1 cellular context compared by ENCODE assay signal in the genomic region with DNA sequence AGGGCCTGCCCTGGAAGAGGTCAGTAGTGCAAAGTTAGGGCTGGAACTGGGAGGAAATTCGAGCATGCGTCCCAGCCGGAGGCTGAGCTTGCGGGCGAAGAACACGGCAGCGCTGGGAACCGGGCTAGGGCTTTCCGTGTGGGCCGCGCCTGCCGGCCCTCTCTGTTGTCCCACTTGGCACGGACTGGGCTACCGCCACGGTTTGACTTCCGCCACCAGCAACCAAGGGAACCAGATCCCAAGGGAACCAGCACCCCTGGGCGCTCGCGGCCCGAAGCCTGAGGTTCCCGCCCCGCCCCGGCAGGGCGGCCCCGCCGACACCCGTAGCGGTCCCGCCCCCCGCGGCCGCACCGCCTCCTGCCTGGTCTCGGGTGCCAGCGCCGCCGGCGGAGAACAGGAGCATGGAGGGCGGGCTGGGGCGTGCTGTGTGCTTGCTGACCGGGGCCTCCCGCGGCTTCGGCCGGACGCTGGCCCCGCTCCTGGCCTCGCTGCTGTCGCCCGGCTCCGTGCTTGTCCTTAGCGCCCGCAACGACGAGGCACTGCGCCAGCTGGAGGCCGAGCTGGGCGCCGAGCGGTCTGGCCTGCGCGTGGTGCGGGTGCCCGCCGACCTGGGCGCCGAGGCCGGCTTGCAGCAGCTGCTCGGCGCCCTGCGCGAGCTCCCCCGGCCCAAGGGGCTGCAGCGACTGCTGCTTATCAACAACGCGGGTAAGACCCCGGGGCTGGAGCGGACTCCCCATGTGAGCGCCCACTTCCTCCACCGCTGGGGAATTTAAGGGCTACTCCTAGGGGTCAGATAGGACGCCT.
TF ChIP-seq lines count a peak whose summit lies in the region.

TSS of gene SPR (plus strand) at position 377 of the 804 bp plus-strand sequence. CDS start at position 402, 25 bp downstream.

TF ChIP-seq in HepG2, 621 proteins besides CTCF, POLR2A, EP300 and RAD21 (continued from another document and continues in another):
- TF ChIP-seq, protein P1, sequence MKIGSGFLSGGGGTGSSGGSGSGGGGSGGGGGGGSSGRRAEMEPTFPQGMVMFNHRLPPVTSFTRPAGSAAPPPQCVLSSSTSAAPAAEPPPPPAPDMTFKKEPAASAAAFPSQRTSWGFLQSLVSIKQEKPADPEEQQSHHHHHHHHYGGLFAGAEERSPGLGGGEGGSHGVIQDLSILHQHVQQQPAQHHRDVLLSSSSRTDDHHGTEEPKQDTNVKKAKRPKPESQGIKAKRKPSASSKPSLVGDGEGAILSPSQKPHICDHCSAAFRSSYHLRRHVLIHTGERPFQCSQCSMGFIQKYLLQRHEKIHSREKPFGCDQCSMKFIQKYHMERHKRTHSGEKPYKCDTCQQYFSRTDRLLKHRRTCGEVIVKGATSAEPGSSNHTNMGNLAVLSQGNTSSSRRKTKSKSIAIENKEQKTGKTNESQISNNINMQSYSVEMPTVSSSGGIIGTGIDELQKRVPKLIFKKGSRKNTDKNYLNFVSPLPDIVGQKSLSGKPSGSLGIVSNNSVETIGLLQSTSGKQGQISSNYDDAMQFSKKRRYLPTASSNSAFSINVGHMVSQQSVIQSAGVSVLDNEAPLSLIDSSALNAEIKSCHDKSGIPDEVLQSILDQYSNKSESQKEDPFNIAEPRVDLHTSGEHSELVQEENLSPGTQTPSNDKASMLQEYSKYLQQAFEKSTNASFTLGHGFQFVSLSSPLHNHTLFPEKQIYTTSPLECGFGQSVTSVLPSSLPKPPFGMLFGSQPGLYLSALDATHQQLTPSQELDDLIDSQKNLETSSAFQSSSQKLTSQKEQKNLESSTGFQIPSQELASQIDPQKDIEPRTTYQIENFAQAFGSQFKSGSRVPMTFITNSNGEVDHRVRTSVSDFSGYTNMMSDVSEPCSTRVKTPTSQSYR (CRISPR knock-in tag; IDR thresholded peaks at IDR 0.05; ENCODE audit: borderline replicate concordance) = 0 out of 2 replicates have a peak, but pooled peaks have one; percentile 38
- TF ChIP-seq ZNF792 (CRISPR knock-in tag; IDR thresholded peaks at IDR 0.05) (peak; percentile 16; the same call in 1 of the 2 replicates), AHR (CRISPR knock-in tag; IDR thresholded peaks at IDR 0.05) (no peak), ZBTB2 (CRISPR knock-in tag; IDR thresholded peaks at IDR 0.05; ENCODE audit: low read depth) (peak; percentile 75; the same call in 1 of the 2 replicates), PRMT3 (CRISPR knock-in tag; IDR thresholded peaks at IDR 0.05; ENCODE audit: borderline replicate concordance, low read depth) (no peak), ZNF766 (CRISPR knock-in tag; IDR thresholded peaks at IDR 0.05; ENCODE audit: borderline replicate concordance) (peak; percentile 30), ZNF816 (CRISPR knock-in tag; IDR thresholded peaks at IDR 0.05; ENCODE audit: borderline replicate concordance) (peak; percentile 57; the same call in 1 of the 2 replicates), ZNF737 (CRISPR knock-in tag; IDR thresholded peaks at IDR 0.05; ENCODE audit: borderline replicate concordance) (no peak), ZNF160 (CRISPR knock-in tag; IDR thresholded peaks at IDR 0.05) (peak; percentile 15; the same call in 1 of the 2 replicates), GZF1 (CRISPR knock-in tag; IDR thresholded peaks at IDR 0.05) (no peak), CAMTA2 (CRISPR knock-in tag; IDR thresholded peaks at IDR 0.05; ENCODE audit: borderline replicate concordance) (peak; percentile 19; the same call in 1 of the 2 replicates), PHB2 (IDR thresholded peaks at IDR 0.05; ENCODE audit: partially characterized antibody) (no peak), ONECUT2 (CRISPR knock-in tag; IDR thresholded peaks at IDR 0.05) (no peak), MLX (CRISPR knock-in tag; IDR thresholded peaks at IDR 0.05) (0 out of 2 replicates have a peak, but pooled peaks have one; percentile 12), RAD51 (IDR thresholded peaks at IDR 0.05; ENCODE audit: borderline replicate concordance) (no peak), ARNT (IDR thresholded peaks at IDR 0.05) (no peak), ZNF253 (CRISPR knock-in tag; IDR thresholded peaks at IDR 0.05; ENCODE audit: borderline replicate concordance) (peak; percentile 79), REST (IDR thresholded peaks at IDR 0.05; ENCODE audit: borderline replicate concordance in 1 of 2, low read depth in 1 of 2, low read length in 2 of 2) (no peak; a peak in 2 of 4 replicates), ZNF749 (CRISPR knock-in tag; IDR thresholded peaks at IDR 0.05; ENCODE audit: borderline replicate concordance) (no peak; the same call in 1 of the 2 replicates), ZNF761 (CRISPR knock-in tag; conservative IDR thresholded peaks at IDR 0.05) (peak; percentile 70), ZNF430 (CRISPR knock-in tag; IDR thresholded peaks at IDR 0.05) (peak; percentile 43; the same call in 1 of the 2 replicates), ZSCAN25 (CRISPR knock-in tag; IDR thresholded peaks at IDR 0.05) (peak; percentile 66; the same call in 1 of the 2 replicates), ZNF530 (CRISPR knock-in tag; IDR thresholded peaks at IDR 0.05; ENCODE audit: low read depth) (no peak), ZBTB8A (CRISPR knock-in tag; IDR thresholded peaks at IDR 0.05; ENCODE audit: borderline replicate concordance, low read depth) (no peak), SRSF4 (IDR thresholded peaks at IDR 0.05; ENCODE audit: low read depth, low read length, poor library complexity, severe bottlenecking) (no peak)
- TF ChIP-seq, protein P2, sequence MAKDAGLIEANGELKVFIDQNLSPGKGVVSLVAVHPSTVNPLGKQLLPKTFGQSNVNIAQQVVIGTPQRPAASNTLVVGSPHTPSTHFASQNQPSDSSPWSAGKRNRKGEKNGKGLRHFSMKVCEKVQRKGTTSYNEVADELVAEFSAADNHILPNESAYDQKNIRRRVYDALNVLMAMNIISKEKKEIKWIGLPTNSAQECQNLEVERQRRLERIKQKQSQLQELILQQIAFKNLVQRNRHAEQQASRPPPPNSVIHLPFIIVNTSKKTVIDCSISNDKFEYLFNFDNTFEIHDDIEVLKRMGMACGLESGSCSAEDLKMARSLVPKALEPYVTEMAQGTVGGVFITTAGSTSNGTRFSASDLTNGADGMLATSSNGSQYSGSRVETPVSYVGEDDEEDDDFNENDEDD (CRISPR knock-in tag; IDR thresholded peaks at IDR 0.05; ENCODE audit: borderline replicate concordance) = peak; percentile 84; the same call in 1 of the 2 replicates
- TF ChIP-seq, protein P3, sequence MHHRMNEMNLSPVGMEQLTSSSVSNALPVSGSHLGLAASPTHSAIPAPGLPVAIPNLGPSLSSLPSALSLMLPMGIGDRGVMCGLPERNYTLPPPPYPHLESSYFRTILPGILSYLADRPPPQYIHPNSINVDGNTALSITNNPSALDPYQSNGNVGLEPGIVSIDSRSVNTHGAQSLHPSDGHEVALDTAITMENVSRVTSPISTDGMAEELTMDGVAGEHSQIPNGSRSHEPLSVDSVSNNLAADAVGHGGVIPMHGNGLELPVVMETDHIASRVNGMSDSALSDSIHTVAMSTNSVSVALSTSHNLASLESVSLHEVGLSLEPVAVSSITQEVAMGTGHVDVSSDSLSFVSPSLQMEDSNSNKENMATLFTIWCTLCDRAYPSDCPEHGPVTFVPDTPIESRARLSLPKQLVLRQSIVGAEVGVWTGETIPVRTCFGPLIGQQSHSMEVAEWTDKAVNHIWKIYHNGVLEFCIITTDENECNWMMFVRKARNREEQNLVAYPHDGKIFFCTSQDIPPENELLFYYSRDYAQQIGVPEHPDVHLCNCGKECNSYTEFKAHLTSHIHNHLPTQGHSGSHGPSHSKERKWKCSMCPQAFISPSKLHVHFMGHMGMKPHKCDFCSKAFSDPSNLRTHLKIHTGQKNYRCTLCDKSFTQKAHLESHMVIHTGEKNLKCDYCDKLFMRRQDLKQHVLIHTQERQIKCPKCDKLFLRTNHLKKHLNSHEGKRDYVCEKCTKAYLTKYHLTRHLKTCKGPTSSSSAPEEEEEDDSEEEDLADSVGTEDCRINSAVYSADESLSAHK (CRISPR knock-in tag; IDR thresholded peaks at IDR 0.05; ENCODE audit: borderline replicate concordance) = 0 out of 2 replicates have a peak, but pooled peaks have one; percentile 44
- TF ChIP-seq, protein P4, sequence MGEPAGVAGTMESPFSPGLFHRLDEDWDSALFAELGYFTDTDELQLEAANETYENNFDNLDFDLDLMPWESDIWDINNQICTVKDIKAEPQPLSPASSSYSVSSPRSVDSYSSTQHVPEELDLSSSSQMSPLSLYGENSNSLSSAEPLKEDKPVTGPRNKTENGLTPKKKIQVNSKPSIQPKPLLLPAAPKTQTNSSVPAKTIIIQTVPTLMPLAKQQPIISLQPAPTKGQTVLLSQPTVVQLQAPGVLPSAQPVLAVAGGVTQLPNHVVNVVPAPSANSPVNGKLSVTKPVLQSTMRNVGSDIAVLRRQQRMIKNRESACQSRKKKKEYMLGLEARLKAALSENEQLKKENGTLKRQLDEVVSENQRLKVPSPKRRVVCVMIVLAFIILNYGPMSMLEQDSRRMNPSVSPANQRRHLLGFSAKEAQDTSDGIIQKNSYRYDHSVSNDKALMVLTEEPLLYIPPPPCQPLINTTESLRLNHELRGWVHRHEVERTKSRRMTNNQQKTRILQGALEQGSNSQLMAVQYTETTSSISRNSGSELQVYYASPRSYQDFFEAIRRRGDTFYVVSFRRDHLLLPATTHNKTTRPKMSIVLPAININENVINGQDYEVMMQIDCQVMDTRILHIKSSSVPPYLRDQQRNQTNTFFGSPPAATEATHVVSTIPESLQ (CRISPR knock-in tag; conservative IDR thresholded peaks at IDR 0.05) = no peak
- TF ChIP-seq, protein P5, sequence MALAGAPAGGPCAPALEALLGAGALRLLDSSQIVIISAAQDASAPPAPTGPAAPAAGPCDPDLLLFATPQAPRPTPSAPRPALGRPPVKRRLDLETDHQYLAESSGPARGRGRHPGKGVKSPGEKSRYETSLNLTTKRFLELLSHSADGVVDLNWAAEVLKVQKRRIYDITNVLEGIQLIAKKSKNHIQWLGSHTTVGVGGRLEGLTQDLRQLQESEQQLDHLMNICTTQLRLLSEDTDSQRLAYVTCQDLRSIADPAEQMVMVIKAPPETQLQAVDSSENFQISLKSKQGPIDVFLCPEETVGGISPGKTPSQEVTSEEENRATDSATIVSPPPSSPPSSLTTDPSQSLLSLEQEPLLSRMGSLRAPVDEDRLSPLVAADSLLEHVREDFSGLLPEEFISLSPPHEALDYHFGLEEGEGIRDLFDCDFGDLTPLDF (CRISPR knock-in tag; IDR thresholded peaks at IDR 0.05) = peak; percentile 44; the same call in 1 of the 2 replicates
